Comparison of ENCODE assay signal across 8 cellular contexts in the genomic region with DNA sequence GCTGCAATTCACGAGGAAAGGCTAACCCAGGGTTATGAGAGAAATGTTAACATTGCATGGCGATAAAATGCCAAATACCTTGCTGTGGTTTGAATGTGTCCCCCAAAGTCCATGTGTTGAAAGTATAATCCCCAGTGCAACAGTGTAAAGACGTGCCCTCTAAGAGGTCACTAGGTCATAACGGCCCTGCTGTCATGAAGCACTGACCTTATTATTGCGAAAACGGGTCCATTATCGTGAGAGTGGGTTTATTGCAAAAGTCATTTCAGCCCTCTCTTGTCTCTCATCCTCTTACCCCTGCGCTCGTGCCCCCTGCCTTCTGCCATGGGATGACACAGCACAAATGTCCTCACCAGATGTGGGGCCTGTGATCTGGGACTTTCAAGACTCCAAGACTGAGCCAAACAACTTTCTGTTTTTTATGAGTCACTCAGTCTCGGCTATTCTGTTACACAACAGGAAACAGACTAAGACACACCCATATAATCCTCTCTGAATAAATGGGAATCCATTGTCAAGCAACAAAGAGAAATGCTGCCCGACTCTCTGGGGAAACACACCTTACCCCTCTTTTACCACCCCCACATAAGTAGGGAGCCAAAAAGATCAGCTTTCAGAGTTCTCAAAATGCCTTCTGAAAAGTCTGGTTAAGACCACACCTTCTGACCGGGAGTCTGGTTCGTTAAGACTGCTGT.
DNase-seq lines count a peak whose midpoint lies in the region; ATAC-seq and TF ChIP-seq lines count a peak whose summit lies in the region.

No MANE protein-coding gene starts in this region.

- no peak for TF ChIP-seq CTCF in MM.1S (IDR thresholded peaks at IDR 0.05; ENCODE audit: low read length)
- no peak for TF ChIP-seq CTCF in endothelial cell (IDR thresholded peaks at IDR 0.05; ENCODE audit: unreplicated experiment)
- no peak for TF ChIP-seq CTCF in neural crest cell (conservative IDR thresholded peaks at IDR 0.05)

- H3K4me1 Mint-ChIP-seq in endothelial cell (ENCODE audit: unreplicated experiment) (peaks cover 30% of the 10 kb centered on the region), neural crest cell (peaks cover 26% of the 10 kb centered on the region)

- H3K4me1 ChIP-seq in MM.1S (ENCODE audit: low read length), result peaks cover 12% of the 10 kb centered on the region

- H3K36me3 Mint-ChIP-seq in endothelial cell (ENCODE audit: low read depth, unreplicated experiment), result no peaks in the 10 kb centered on the region
- H3K36me3 Mint-ChIP-seq in neural crest cell (ENCODE audit: low read depth), result no peaks in the 10 kb centered on the region

- no peak overlapping the region for H3K9ac ChIP-seq in MM.1S (ENCODE audit: low read length)

- no peaks in the 10 kb centered on the region for H3F3A ChIP-seq in MM.1S (ENCODE audit: insufficient read depth, low read length)

- peak overlapping the region; percentile 79 for H3K27ac Mint-ChIP-seq in endothelial cell (ENCODE audit: unreplicated experiment)
- H3K27ac Mint-ChIP-seq in neural crest cell (ENCODE audit: unreplicated experiment), result peak overlapping the region; percentile 43

- H3K27ac ChIP-seq in MM.1S (ENCODE audit: low read length), result no peak overlapping the region

- no peaks in the 10 kb centered on the region for H3K36me3 ChIP-seq in MM.1S (replicated peaks; ENCODE audit: insufficient read depth, low read length)

- H3K9me2 ChIP-seq in MM.1S (replicated peaks; ENCODE audit: insufficient read depth, low read length), result no peaks in the 10 kb centered on the region

- H3K79me2 ChIP-seq in MM.1S (ENCODE audit: low read length), result no peaks in the 10 kb centered on the region

- peak overlapping the region; percentile 3 for H3K4me3 Mint-ChIP-seq in endothelial cell (ENCODE audit: unreplicated experiment)
- H3K4me3 Mint-ChIP-seq in neural crest cell, result no peak overlapping the region

- no peak overlapping the region for H3K4me3 ChIP-seq in MM.1S (ENCODE audit: low read length)

- H3K27me3 Mint-ChIP-seq in endothelial cell (ENCODE audit: unreplicated experiment), result peaks cover 2% of the 10 kb centered on the region
- H3K27me3 Mint-ChIP-seq in neural crest cell (ENCODE audit: low read depth), result no peaks in the 10 kb centered on the region

- no peaks in the 10 kb centered on the region for H4K20me1 ChIP-seq in MM.1S (ENCODE audit: insufficient read depth, low read length)

- H3K9me3 ChIP-seq in MM.1S (replicated peaks; ENCODE audit: insufficient read depth, low read length), result no peaks in the 10 kb centered on the region

- DNase-seq in DMS153 treated with DMSO at 0.1 percent for 48 hours (lab: John Stamatoyannopoulos, UW; ENCODE audit: unreplicated experiment) (peak; percentile 26), MM.1S (peak; percentile 46), endothelial cell (ENCODE audit: low spot score) (no peak), neural crest cell (ENCODE audit: low read depth, low spot score) (no peak), NCI-H1930 (lab: John Stamatoyannopoulos, UW) (no peak), NCI-H2107 treated with DMSO at 0.1 percent for 48 hours (lab: John Stamatoyannopoulos, UW; ENCODE audit: unreplicated experiment) (no peak)
- DNase-seq in activated CD4-positive, alpha-beta T cell treated with anti-CD3 and anti-CD28 coated beads for 48 hours, result peak; percentile 70

- H3K27me3 ChIP-seq in MM.1S (replicated peaks; ENCODE audit: insufficient read depth, low read length), result no peaks in the 10 kb centered on the region

- peak overlapping the region; percentile 17; the same call in 1 of the 2 replicates for H3K4me2 ChIP-seq in MM.1S (ENCODE audit: low read depth, low read length)

- H3K9me3 Mint-ChIP-seq in endothelial cell (ENCODE audit: unreplicated experiment) (no peaks in the 10 kb centered on the region), neural crest cell (peaks cover 6% of the 10 kb centered on the region)

- H2AFZ ChIP-seq in MM.1S (ENCODE audit: low read length), result 0 out of 2 replicates have a peak overlapping the region, but pooled peaks have one; percentile 7

- no peak for ATAC-seq in GM19324 (IDR thresholded peaks at IDR 0.05; ENCODE audit: low FRiP score, unreplicated experiment)

Comparison
In these comparisons a context has a peak if more than half of its experiments do, and no peak if none do; other contexts are left out.
1. DNase-seq: peak in DMS153 treated with DMSO at 0.1 percent for 48 hours (single experiment), MM.1S (single experiment) and activated CD4-positive, alpha-beta T cell treated with anti-CD3 and anti-CD28 coated beads for 48 hours (single experiment); none in endothelial cell (single experiment), neural crest cell (single experiment), NCI-H1930 (0 of 2) and NCI-H2107 treated with DMSO at 0.1 percent for 48 hours (single experiment).